In genomic region chr17:68182940-68183551, GRCh38 we compare ENCODE assay signal across 9 cellular contexts.
DNase-seq lines count a peak whose midpoint lies in the region; ATAC-seq, FAIRE-seq and TF ChIP-seq lines count a peak whose summit lies in the region.
"Had no signal": no experiment of that assay in that cellular context is flagged by ENCODE, and none has a peak within 500 bp of the region (broad histone marks: within the 10 kb centered on the region; RNA-seq: fewer than 3 reads in every experiment).

No MANE protein-coding gene starts in this region.

- no peak overlapping the region for H2AFZ ChIP-seq in osteoblast (ENCODE audit: low read length)

- no peak overlapping the region for H3K4me2 ChIP-seq in osteoblast (ENCODE audit: insufficient read depth, low read length)

- H3K36me3 Mint-ChIP-seq in natural killer cell treated with Interleukin-12 subunit alpha and Interleukin-12 subunit beta and Interleukin-15 and Interleukin-18, amount 100 ng/mL, for 72 hours: no peaks in the 10 kb centered on the region

- no peaks in the 10 kb centered on the region for H3K4me1 ChIP-seq in osteoblast (ENCODE audit: insufficient read depth, low read length)

- ATAC-seq in HG03571 (IDR thresholded peaks at IDR 0.05; ENCODE audit: unreplicated experiment): peak; percentile 40
- peak; percentile 7 to 65 for ATAC-seq in natural killer cell treated with Interleukin-12 subunit alpha and Interleukin-12 subunit beta and Interleukin-15 and Interleukin-18, amount 100 ng/mL, for 72 hours

- no peak overlapping the region for H3K27ac ChIP-seq in osteoblast (ENCODE audit: low read depth, low read length)
- no peak overlapping the region for H3K27ac ChIP-seq in substantia nigra (ENCODE audit: low read depth, low read length, poor library complexity, severe bottlenecking)
- H3K27ac ChIP-seq: VCaP had no signal

- H3K4me3 Mint-ChIP-seq in natural killer cell treated with Interleukin-12 subunit alpha and Interleukin-12 subunit beta and Interleukin-15 and Interleukin-18, amount 100 ng/mL, for 72 hours: peak overlapping the region; percentile 41

- no peak for TF ChIP-seq CTCF in osteoblast (IDR thresholded peaks at IDR 0.05; ENCODE audit: extremely low read depth, low read depth, low read length)

- H3K79me2 ChIP-seq in osteoblast (ENCODE audit: insufficient read depth, low read length): no peaks in the 10 kb centered on the region

- FAIRE-seq in GM18507 (lab: Jason Lieb, UNC): peak; percentile 81

- no peak overlapping the region for H3K27ac Mint-ChIP-seq in natural killer cell treated with Interleukin-12 subunit alpha and Interleukin-12 subunit beta and Interleukin-15 and Interleukin-18, amount 100 ng/mL, for 72 hours

- no peaks in the 10 kb centered on the region for H4K20me1 ChIP-seq in osteoblast (ENCODE audit: insufficient read depth, low read length)

- peaks cover 40 to 47% of the 10 kb centered on the region in 2 donors for H3K4me1 Mint-ChIP-seq in natural killer cell treated with Interleukin-12 subunit alpha and Interleukin-12 subunit beta and Interleukin-15 and Interleukin-18, amount 100 ng/mL, for 72 hours (ENCODE audit: low read depth in 2 of 2)

- no peaks in the 10 kb centered on the region for H3K9me3 Mint-ChIP-seq in natural killer cell treated with Interleukin-12 subunit alpha and Interleukin-12 subunit beta and Interleukin-15 and Interleukin-18, amount 100 ng/mL, for 72 hours

- H3K36me3 ChIP-seq in osteoblast (ENCODE audit: insufficient read depth, low read length): no peaks in the 10 kb centered on the region

- no peak overlapping the region for H3K4me3 ChIP-seq in osteoblast (ENCODE audit: insufficient read depth, low read length)

- no peaks in the 10 kb centered on the region for H3K27me3 ChIP-seq in osteoblast (ENCODE audit: insufficient read depth, low read length)

- no peak for DNase-seq in GM18507 (ENCODE audit: extremely low spot score, insufficient read length, low read depth)
- DNase-seq in activated T-cell treated with anti-CD3 and anti-CD28 coated beads, Interleukin-2, amount 50 U/mL, for 48 hours: peak; percentile 69 to 78
- peak; percentile 61 for DNase-seq in natural killer cell treated with Interleukin-12 subunit alpha and Interleukin-12 subunit beta and Interleukin-15 and Interleukin-18, amount 100 ng/mL, for 72 hours (ENCODE audit: low spot score)
- no peak for DNase-seq in anterior cingulate cortex (lab: John Stamatoyannopoulos, UW)
- DNase-seq in NCI-H1436 treated with DMSO at 0.1 percent for 48 hours (lab: John Stamatoyannopoulos, UW): no peak
- no peak for DNase-seq in osteoblast (ENCODE audit: insufficient read length, low spot score, missing footprints)
- DNase-seq in substantia nigra (lab: John Stamatoyannopoulos, UW): no peak

- no peaks in the 10 kb centered on the region for H3K27me3 Mint-ChIP-seq in natural killer cell treated with Interleukin-12 subunit alpha and Interleukin-12 subunit beta and Interleukin-15 and Interleukin-18, amount 100 ng/mL, for 72 hours

- H3K9me3 ChIP-seq in osteoblast (ENCODE audit: low read depth, low read length): no peaks in the 10 kb centered on the region

Comparison
In these comparisons a context has a peak if more than half of its experiments do, and no peak if none do; other contexts are left out.
1. DNase-seq: peak in activated T-cell treated with anti-CD3 and anti-CD28 coated beads, Interleukin-2, amount 50 U/mL, for 48 hours (2 of 2) and natural killer cell treated with Interleukin-12 subunit alpha and Interleukin-12 subunit beta and Interleukin-15 and Interleukin-18, amount 100 ng/mL, for 72 hours (single experiment); none in GM18507 (single experiment), anterior cingulate cortex (0 of 58), NCI-H1436 treated with DMSO at 0.1 percent for 48 hours (single experiment), osteoblast (single experiment) and substantia nigra (0 of 49).